In genomic region chr2:108936076-108936867, GRCh38 we compare ENCODE assay signal across 21 cellular contexts. TPM values are rescaled to one million over a fixed set of nuclear protein-coding genes. Genes with fewer than 3 reads are reported as not detected.
DNase-seq lines count a peak whose midpoint lies in the region; ATAC-seq, FAIRE-seq and TF ChIP-seq lines count a peak whose summit lies in the region.
"Had no signal": no experiment of that assay in that cellular context is flagged by ENCODE, and none has a peak within 500 bp of the region (broad histone marks: within the 10 kb centered on the region; RNA-seq: fewer than 3 reads in every experiment).

No MANE protein-coding gene starts in this region.

- no peak overlapping the region for H3K23ac ChIP-seq in neuronal stem cell (ENCODE audit: low read depth, low read length, poor library complexity)

- TF ChIP-seq POLR2A in GM12891 (IDR thresholded peaks at IDR 0.05; ENCODE audit: low read depth, low read length), result no peak

- H3K4me3 ChIP-seq in left ventricle myocardium inferior (no peak overlapping the region), kidney (ENCODE audit: low read length in 2 of 2) (no peak overlapping the region), neuronal stem cell (ENCODE audit: low read length in 2 of 2) (no peak overlapping the region), aorta (ENCODE audit: low read length in 2 of 2) (no peak overlapping the region)
- H3K4me3 ChIP-seq: A549; BLaER1 treated with 17β-estradiol and CSF1 and Interleukin-3, amounts not matched to agents 10 nM and 100 nM had no signal

- H2BK5ac ChIP-seq in neuronal stem cell (ENCODE audit: low read length), result no peak overlapping the region

- no peak overlapping the region for H2AFZ ChIP-seq in neuronal stem cell (ENCODE audit: low read length)

- H3K27ac ChIP-seq in left ventricle myocardium inferior (replicated peaks) (peak overlapping the region; percentile 78), kidney (ENCODE audit: low read depth in 2 of 2, low read length in 2 of 2) (no peak overlapping the region), neuronal stem cell (replicated peaks; ENCODE audit: low read length) (no peak overlapping the region), aorta (ENCODE audit: low read depth in 1 of 2, low read length in 2 of 2) (no peak overlapping the region)
- H3K27ac ChIP-seq: A549; BLaER1 treated with 17β-estradiol and CSF1 and Interleukin-3, amounts not matched to agents 10 nM and 100 nM had no signal

- ATAC-seq in aorta (ENCODE audit: low FRiP score), result peak; percentile 9

- FAIRE-seq in kidney (lab: Jason Lieb, UNC) (no peak), GM12891 (lab: Jason Lieb, UNC) (no peak)
- FAIRE-seq: A549, GM12892, GM18507 had no signal

- H3K9me3 ChIP-seq in left ventricle myocardium inferior (replicated peaks), result no peaks in the 10 kb centered on the region
- H3K9me3 ChIP-seq in kidney (ENCODE audit: control insufficient read depth in 1 of 2, low read length in 2 of 2), result no peaks in the 10 kb centered on the region
- H3K9me3 ChIP-seq in neuronal stem cell (replicated peaks in 1 of 2; ENCODE audit: control insufficient read depth in 2 of 2, insufficient read depth in 1 of 2, low read depth in 1 of 2, low read length in 2 of 2), result no peaks in the 10 kb centered on the region
- no peaks in the 10 kb centered on the region for H3K9me3 ChIP-seq in aorta (ENCODE audit: control insufficient read depth, low read length)
- H3K9me3 ChIP-seq: A549; BLaER1 treated with 17β-estradiol and CSF1 and Interleukin-3, amounts not matched to agents 10 nM and 100 nM had no signal

- H3K18ac ChIP-seq in neuronal stem cell (ENCODE audit: low read length), result peak overlapping the region; percentile 46

- intact Hi-C loops in left ventricle myocardium inferior (cut with micrococcal nuclease) (no loop called here), cardiac septum (cut with DNase I) (no loop called here), kidney (cut with DNase I) (no loop called here), aorta (cut with DNase I) (no loop called here)

- no peak overlapping the region for H4K91ac ChIP-seq in neuronal stem cell (ENCODE audit: low read depth, low read length, poor library complexity)

- H3K4ac ChIP-seq in neuronal stem cell (ENCODE audit: low read length), result no peak overlapping the region

- DNase-seq in left ventricle myocardium inferior, result no peak
- DNase-seq in cardiac septum (ENCODE audit: low spot score), result no peak
- peak; percentile 51 for DNase-seq in kidney
- DNase-seq in neuronal stem cell (ENCODE audit: low spot score), result no peak
- peak in 1 of 2 donors; percentile 72 for DNase-seq in aorta
- DNase-seq in Ammon's horn (ENCODE audit: low spot score), result no peak
- no peak for DNase-seq in NCI-H1092 (lab: John Stamatoyannopoulos, UW)
- no peak for DNase-seq in GM12891 (ENCODE audit: insufficient read length, low spot score)
- DNase-seq: CD8-positive, alpha-beta memory T cell; KG1; NCI-H1694 treated with DMSO at 0.1 percent for 48 hours; NCI-H510A; NCI-H774; SHP77 treated with DMSO at 0.1 percent for 48 hours had no signal

- H3K4me2 ChIP-seq in neuronal stem cell (ENCODE audit: insufficient read depth, low read length, poor library complexity, severe bottlenecking), result no peak overlapping the region
- H3K4me2 ChIP-seq: BLaER1 treated with 17β-estradiol and CSF1 and Interleukin-3, amounts not matched to agents 10 nM and 100 nM had no signal

- no peak overlapping the region for H4K8ac ChIP-seq in neuronal stem cell (ENCODE audit: low read depth, low read length)

- H2BK15ac ChIP-seq in neuronal stem cell (ENCODE audit: low read length), result no peak overlapping the region

- no peak overlapping the region for H2BK12ac ChIP-seq in neuronal stem cell (ENCODE audit: low read length)

- H3K27me3 ChIP-seq in left ventricle myocardium inferior (ENCODE audit: low read depth) (peaks cover 3% of the 10 kb centered on the region), neuronal stem cell (ENCODE audit: control insufficient read depth in 3 of 3, insufficient read depth in 3 of 3, low read depth in 1 of 3, low read length in 3 of 3) (peaks cover 0 to 27% (median 14%) of the 10 kb centered on the region in 3 experiments), aorta (ENCODE audit: control insufficient read depth in 1 of 2, insufficient read depth in 2 of 2, low read length in 1 of 2) (no peaks in the 10 kb centered on the region)
- H3K27me3 ChIP-seq: BLaER1 treated with 17β-estradiol and CSF1 and Interleukin-3, amounts not matched to agents 10 nM and 100 nM had no signal

- H3K79me1 ChIP-seq in neuronal stem cell (ENCODE audit: low read depth, low read length), result no peaks in the 10 kb centered on the region

- no peak overlapping the region for H3K9ac ChIP-seq in kidney (ENCODE audit: low read length in 2 of 2)
- no peak overlapping the region for H3K9ac ChIP-seq in neuronal stem cell (ENCODE audit: low read depth, low read length, poor library complexity)
- H3K9ac ChIP-seq: BLaER1 treated with 17β-estradiol and CSF1 and Interleukin-3, amounts not matched to agents 10 nM and 100 nM had no signal

- peak overlapping the region; percentile 21 for H2AK5ac ChIP-seq in neuronal stem cell (ENCODE audit: low read depth, low read length)

- no peak overlapping the region for H3K14ac ChIP-seq in neuronal stem cell (ENCODE audit: low read length)

- H2BK120ac ChIP-seq in neuronal stem cell (ENCODE audit: low read depth, low read length), result no peak overlapping the region

- TF ChIP-seq CTCF in left ventricle myocardium inferior (IDR thresholded peaks at IDR 0.05; ENCODE audit: borderline replicate concordance) (no peak), kidney (IDR thresholded peaks at IDR 0.05; ENCODE audit: borderline replicate concordance, extremely low read depth, insufficient read depth) (no peak)

- H3K4me1 ChIP-seq in left ventricle myocardium inferior, result peaks cover 35% of the 10 kb centered on the region
- peaks cover 3 to 21% of the 10 kb centered on the region in 2 donors for H3K4me1 ChIP-seq in kidney (ENCODE audit: control insufficient read depth in 1 of 2, insufficient read depth in 1 of 2, low read depth in 1 of 2, low read length in 2 of 2)
- H3K4me1 ChIP-seq in neuronal stem cell (ENCODE audit: control insufficient read depth in 2 of 2, insufficient read depth in 1 of 2, low read depth in 1 of 2, low read length in 2 of 2), result peaks cover 7 to 22% of the 10 kb centered on the region in 2 donors
- H3K4me1 ChIP-seq in aorta (ENCODE audit: control insufficient read depth in 1 of 2, insufficient read depth in 2 of 2, low read length in 2 of 2), result no peaks in the 10 kb centered on the region

- no CpG with 5 or more reads among the region's 17 CpGs for WGBS in neuronal stem cell (ENCODE audit: extremely low coverage in 2 of 2, insufficient read length in 2 of 2, insufficient replicate concordance in 1 of 2), 2 donors
- WGBS in aorta, 2 donors, result 86 to 87% methylated on average over 16 to 17 of the region's 17 CpGs

- H3K36me3 ChIP-seq in left ventricle myocardium inferior (no peaks in the 10 kb centered on the region), kidney (ENCODE audit: control insufficient read depth in 1 of 2, insufficient read depth in 2 of 2, low read length in 2 of 2) (no peaks in the 10 kb centered on the region), neuronal stem cell (replicated peaks in 1 of 2; ENCODE audit: control insufficient read depth in 2 of 2, insufficient read depth in 2 of 2, low read length in 2 of 2) (no peaks in the 10 kb centered on the region), aorta (ENCODE audit: control insufficient read depth in 1 of 2, insufficient read depth in 2 of 2, low read length in 1 of 2) (no peaks in the 10 kb centered on the region)
- H3K36me3 ChIP-seq: BLaER1 treated with 17β-estradiol and CSF1 and Interleukin-3, amounts not matched to agents 10 nM and 100 nM had no signal

TF ChIP-seq in GM12891, 5 proteins besides CTCF, POLR2A, EP300 and RAD21:
- TF ChIP-seq POLR2AphosphoS5 (IDR thresholded peaks at IDR 0.05; ENCODE audit: low read depth, low read length), result no peak
- TF ChIP-seq PAX5 (IDR thresholded peaks at IDR 0.05; ENCODE audit: insufficient read depth, low read length, severe bottlenecking), result no peak
- TF ChIP-seq TAF1 (IDR thresholded peaks at IDR 0.05; ENCODE audit: low read depth, low read length), result no peak
- no peak for TF ChIP-seq SPI1 (IDR thresholded peaks at IDR 0.05; ENCODE audit: low read depth, low read length)
- TF ChIP-seq POU2F2 (IDR thresholded peaks at IDR 0.05; ENCODE audit: low read depth, low read length), result no peak

RNA-seq across cellular contexts. Expression of gene EDAR, which starts 52.7 kb away (rescaled TPM):
- 0.33 TPM for total RNA-seq in left ventricle myocardium inferior
- not detected for total RNA-seq in cardiac septum
- 3.1 TPM for total RNA-seq in kidney
- 0.17 TPM for polyA plus RNA-seq in kidney (ENCODE audit: insufficient read depth, low read depth, low replicate concordance)
- not detected for polyA plus RNA-seq in neuronal stem cell (2013, experiment 1 of 2)
- polyA plus RNA-seq in neuronal stem cell (2013, experiment 2 of 2), result not detected
- total RNA-seq in aorta, result not detected
- not detected for polyA plus RNA-seq in aorta
- not detected for polyA plus RNA-seq in GM12891 (2012; ENCODE audit: low read depth, missing spikeins)
- total RNA-seq: H4, HT-29, RPMI7951 had no signal
